In the genomic region with DNA sequence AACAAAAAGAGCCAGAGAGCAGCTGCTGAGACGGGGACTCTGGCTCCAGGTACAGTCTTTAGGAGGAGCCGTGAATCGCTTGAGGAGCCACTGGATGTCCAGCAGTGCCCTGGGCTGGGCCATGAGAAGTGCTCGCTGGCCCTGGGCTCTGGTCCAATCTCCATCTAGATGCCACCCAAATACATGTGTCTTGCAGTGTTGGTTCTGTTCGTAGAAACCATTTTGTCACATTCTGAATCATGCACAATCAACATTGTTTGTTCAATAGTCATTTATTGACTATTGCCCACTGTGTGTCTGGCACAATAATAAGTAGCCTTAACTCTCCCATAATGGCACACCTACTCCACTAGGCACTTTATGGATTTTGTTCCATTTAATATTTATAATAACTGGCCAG, we compare ENCODE assay signal across 17 cellular contexts.
"Had no signal": no experiment of that assay in that cellular context is flagged by ENCODE, and none has a peak within 500 bp of the region (broad histone marks: within the 10 kb centered on the region; RNA-seq: fewer than 3 reads in every experiment).

No MANE protein-coding gene starts in this region.

- H3K27ac ChIP-seq: cardiac muscle cell, psoas muscle, suprapubic skin had no signal

- H3K27ac Mint-ChIP-seq: nephron progenitor cell had no signal

- H3K4me2 ChIP-seq: SK-N-SH had no signal

- H3K27me3 ChIP-seq: cardiac muscle cell, suprapubic skin had no signal

- H3K9me2 ChIP-seq: SK-N-SH had no signal

- H3K4me3 Mint-ChIP-seq: nephron progenitor cell had no signal

- H3K9me3 Mint-ChIP-seq: nephron progenitor cell had no signal

- DNase-seq: activated CD4-positive, alpha-beta T cell treated with anti-CD3 and anti-CD28 coated beads for 4 hours; activated naive CD4-positive, alpha-beta T cell; activated T-cell treated with anti-CD3 and anti-CD28 coated beads for 4 hours; erythroblast; hippocampal formation; kidney; left ventricle myocardium superior; mesenchymal stem cell; nephron progenitor cell; psoas muscle; SK-N-SH; stimulated activated naive CD8-positive, alpha-beta T cell treated with anti-CD3 and anti-CD28 coated beads, Interleukin-15, Interleukin-2, amounts not matched to agents 100 U/mL and 50 U/mL, for 24 hours; T-helper 1 cell; trophoblast cell had no signal

- FAIRE-seq: kidney had no signal

- H3K9me3 ChIP-seq: psoas muscle, SK-N-SH, suprapubic skin had no signal

- H3K9ac ChIP-seq: SK-N-SH had no signal

- H3K4me1 ChIP-seq: psoas muscle, suprapubic skin had no signal

- ATAC-seq: left ventricle myocardium superior; psoas muscle; sciatic nerve; stimulated activated naive CD8-positive, alpha-beta T cell treated with anti-CD3 and anti-CD28 coated beads, Interleukin-15, Interleukin-2, amounts not matched to agents 100 U/mL and 50 U/mL, for 24 hours had no signal

- H3K4me3 ChIP-seq: cardiac muscle cell, psoas muscle, suprapubic skin had no signal
